ENCODE assay signal across 8 cellular contexts in the genomic region with DNA sequence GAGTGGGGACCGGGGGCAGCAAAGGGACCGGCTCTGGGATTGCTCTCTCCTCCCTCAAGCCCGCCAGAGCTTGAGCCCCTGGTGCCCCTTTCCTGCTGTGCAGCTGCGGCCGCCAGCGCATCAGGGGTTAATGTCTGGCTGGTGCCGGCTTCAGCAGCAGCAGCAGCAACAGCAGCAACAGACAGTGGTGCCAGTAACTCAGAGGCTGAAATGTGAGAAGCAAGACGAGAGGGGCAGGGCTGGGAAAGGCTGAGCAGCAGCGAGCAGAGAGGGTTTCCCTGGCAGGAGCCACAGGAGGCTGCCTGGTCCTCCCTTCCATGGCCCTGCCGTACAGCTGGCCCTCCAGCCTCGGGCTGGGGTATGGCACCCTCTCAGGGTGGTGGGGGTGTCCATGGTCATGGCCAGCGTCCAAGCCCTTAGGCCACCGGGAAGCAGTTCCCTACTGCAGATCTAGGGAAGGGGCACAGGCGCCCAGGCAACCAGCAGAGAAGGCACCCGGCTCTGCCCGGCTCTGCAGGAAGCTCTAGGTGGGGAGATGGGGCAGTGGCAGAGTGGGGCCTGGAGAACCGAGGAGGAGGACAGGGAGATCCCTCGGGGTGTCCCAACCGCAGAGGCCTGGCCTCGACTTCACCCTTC. TPM values are rescaled to one million over a fixed set of nuclear protein-coding genes. Genes with fewer than 3 reads are reported as not detected.
A peak's percentile ranks its signal among the peaks of the same experiment; 100 is the strongest.
DNase-seq lines count a peak whose midpoint lies in the region; ATAC-seq, FAIRE-seq and TF ChIP-seq lines count a peak whose summit lies in the region.

No MANE protein-coding gene starts in this region.

- ATAC-seq in HG02588 (IDR thresholded peaks at IDR 0.05; ENCODE audit: unreplicated experiment), result no peak
- no peak for ATAC-seq in GM19351 (IDR thresholded peaks at IDR 0.05; ENCODE audit: unreplicated experiment)
- ATAC-seq in HG03139 (IDR thresholded peaks at IDR 0.05; ENCODE audit: unreplicated experiment), result no peak

- DNase-seq in COLO668 (lab: John Stamatoyannopoulos, UW; ENCODE audit: unreplicated experiment) (peak; percentile 63), NCI-H1694 treated with DMSO at 0.1 percent for 48 hours (lab: John Stamatoyannopoulos, UW) (peak; percentile 60), MCF 10A (ENCODE audit: unreplicated experiment) (peak; percentile 57), left kidney (ENCODE audit: low read depth, low spot score) (peak; percentile 97), urothelium cell line (ENCODE audit: low spot score) (peak; percentile 77)

- FAIRE-seq in urothelium cell line (lab: Jason Lieb, UNC), result peak; percentile 95

- intact Hi-C loops in MCF 10A (cut with micrococcal nuclease), result loop anchor here (5.0 kb wide), 1 partner anchor 108 kb away; no protein-coding TSS in a partner anchor

- TF ChIP-seq CTCF in MCF 10A (IDR thresholded peaks at IDR 0.05; ENCODE audit: unreplicated experiment), result no peak

- CTCF ChIA-PET in MCF 10A (lab: Yijun Ruan, JAX), result interaction anchor here (0.6 to 1.5 kb wide), 7 partner anchors 27 to 110 kb away, joined by 3 to 5 read pairs (median 3); no protein-coding TSS in a partner anchor

- peak overlapping the region; percentile 39 for H3K4me3 Mint-ChIP-seq in MCF 10A (ENCODE audit: unreplicated experiment)

- no TSS peak for BruUV-seq in MCF 10A (replicated peaks; lab: Mats Ljungman, UMichigan)

- H3K36me3 Mint-ChIP-seq in MCF 10A (ENCODE audit: insufficient read depth, unreplicated experiment), result peaks cover 7% of the 10 kb centered on the region

- POLR2A ChIA-PET in MCF 10A (lab: Yijun Ruan, JAX), result no interaction called here

- H3K27ac Mint-ChIP-seq in MCF 10A (ENCODE audit: low read depth, unreplicated experiment), result peak overlapping the region; percentile 84

- H3K27me3 Mint-ChIP-seq in MCF 10A (ENCODE audit: insufficient read depth, unreplicated experiment), result no peaks in the 10 kb centered on the region

- H3K9me3 Mint-ChIP-seq in MCF 10A (ENCODE audit: unreplicated experiment), result no peaks in the 10 kb centered on the region

- peaks cover 28% of the 10 kb centered on the region for H3K4me1 Mint-ChIP-seq in MCF 10A (ENCODE audit: insufficient read depth, unreplicated experiment)

RNA-seq across cellular contexts. Expression of a gene that starts 21.1 kb away (rescaled TPM):
- total RNA-seq in MCF 10A (2022), result 15.5 and 23.9 TPM in 2 replicates

RNA-seq across cellular contexts. Expression of a gene that starts 21.9 kb away (rescaled TPM):
- 14.7 and 15.8 TPM in 2 replicates for total RNA-seq in MCF 10A (2022)

RNA-seq across cellular contexts. Expression of a gene that starts 52.1 kb away (rescaled TPM):
- total RNA-seq in MCF 10A (2022), result not detected in 2 replicates

RNA-seq across cellular contexts. Expression of a gene that starts 57.2 kb away (rescaled TPM):
- total RNA-seq in MCF 10A (2022), result 71.8 and 117 TPM in 2 replicates
